In the genomic region with DNA sequence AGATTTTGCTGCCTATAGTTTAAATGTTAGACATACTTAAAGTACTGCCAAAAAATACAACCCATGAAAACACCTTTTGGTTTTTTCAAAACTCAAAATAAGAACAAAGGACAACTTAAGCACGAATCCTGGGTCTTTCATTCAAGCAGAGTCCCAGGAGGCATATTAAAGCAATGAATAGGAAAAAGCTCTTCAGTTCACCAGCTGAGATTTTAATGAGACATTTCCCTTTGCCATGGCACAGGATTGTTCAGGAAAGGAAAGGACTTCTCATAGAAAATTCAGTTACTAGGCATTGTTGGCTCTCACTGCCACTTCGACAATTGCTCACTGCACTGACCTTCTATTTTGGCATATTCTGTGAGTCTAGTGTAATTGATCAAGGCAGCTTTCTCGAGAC, we compare ENCODE assay signal across 24 cellular contexts.
DNase-seq lines count a peak whose midpoint lies in the region; ATAC-seq and TF ChIP-seq lines count a peak whose summit lies in the region.
"Had no signal": no experiment of that assay in that cellular context is flagged by ENCODE, and none has a peak within 500 bp of the region (broad histone marks: within the 10 kb centered on the region; RNA-seq: fewer than 3 reads in every experiment).

No MANE protein-coding gene starts in this region.

- H3K36me3 ChIP-seq in iPS-15b (ENCODE audit: control insufficient read depth, insufficient read depth, low read length) = no peaks in the 10 kb centered on the region
- no peaks in the 10 kb centered on the region for H3K36me3 ChIP-seq in upper lobe of right lung
- no peaks in the 10 kb centered on the region for H3K36me3 ChIP-seq in SJCRH30
- H3K36me3 ChIP-seq: adrenal gland, cardiac muscle cell, lower lobe of right lung had no signal

- H3K27me3 ChIP-seq in iPS-15b (ENCODE audit: control insufficient read depth, insufficient read depth, low read length) (no peaks in the 10 kb centered on the region), upper lobe of right lung (no peaks in the 10 kb centered on the region), SJCRH30 (no peaks in the 10 kb centered on the region; the same call in 1 of the 2 replicates)
- H3K27me3 ChIP-seq: adrenal gland, cardiac muscle cell, dorsolateral prefrontal cortex had no signal

- DNase-seq in DMS153 treated with DMSO at 0.1 percent for 48 hours (lab: John Stamatoyannopoulos, UW; ENCODE audit: unreplicated experiment) = peak; percentile 82
- DNase-seq in NCI-H1436 (lab: John Stamatoyannopoulos, UW) = peak; percentile 87
- DNase-seq in NCI-H748 (lab: John Stamatoyannopoulos, UW; ENCODE audit: unreplicated experiment) = peak; percentile 83
- DNase-seq in AG08396 (ENCODE audit: low spot score) = no peak
- DNase-seq in stimulated activated CD4-positive, alpha-beta T cell treated with anti-CD3 and anti-CD28 coated beads, Interleukin-2, amount 100 ng/mL, for 48 hours = no peak
- DNase-seq in upper lobe of right lung = no peak
- DNase-seq in SJCRH30 = no peak
- DNase-seq: activated effector memory CD4-positive, alpha-beta T cell treated with Interleukin-2 at 50 U/mL for 16 hours; adrenal gland; dorsolateral prefrontal cortex; Karpas-422; lower lobe of right lung; naive B cell; NCI-H1048; NCI-H774; SK-N-SH; T-helper 9 cell had no signal

- H3K9ac ChIP-seq in iPS-15b (ENCODE audit: low read depth, low read length) = no peak overlapping the region
- H3K9ac ChIP-seq: parathyroid adenoma, SK-N-SH had no signal

- H3K27ac ChIP-seq in upper lobe of right lung = no peak overlapping the region
- H3K27ac ChIP-seq in SJCRH30 = no peak overlapping the region
- H3K27ac ChIP-seq: adrenal gland, cardiac muscle cell, dorsolateral prefrontal cortex, lower lobe of right lung, parathyroid adenoma had no signal

- peaks cover 48% of the 10 kb centered on the region for H3K4me1 ChIP-seq in iPS-15b (ENCODE audit: control insufficient read depth, insufficient read depth, low read length)
- H3K4me1 ChIP-seq in upper lobe of right lung = no peaks in the 10 kb centered on the region
- no peaks in the 10 kb centered on the region for H3K4me1 ChIP-seq in SJCRH30
- H3K4me1 ChIP-seq: lower lobe of right lung, parathyroid adenoma had no signal

- intact Hi-C loops in upper lobe of right lung (cut with DNase I) = no loop called here

- ATAC-seq in upper lobe of right lung = no peak
- ATAC-seq: activated CD4-positive, CD25-positive, alpha-beta regulatory T cell treated with anti-CD3 and anti-CD28 coated beads, Interleukin-2, amount 50 U/mL, for 24 hours; esophagus mucosa; HCT116; lower lobe of right lung; Panc1 had no signal

- H3K4me3 ChIP-seq in iPS-15b (ENCODE audit: low read depth, low read length) (peak overlapping the region; percentile 28), upper lobe of right lung (no peak overlapping the region), SJCRH30 (no peak overlapping the region)
- H3K4me3 ChIP-seq: adrenal gland, cardiac muscle cell, lower lobe of right lung had no signal

- H3K9me3 ChIP-seq in iPS-15b (ENCODE audit: control insufficient read depth, insufficient read depth, low read length) (no peaks in the 10 kb centered on the region), upper lobe of right lung (no peaks in the 10 kb centered on the region), SJCRH30 (replicated peaks) (no peaks in the 10 kb centered on the region)
- H3K9me3 ChIP-seq: adrenal gland, lower lobe of right lung, SK-N-SH had no signal

- TF ChIP-seq CTCF in upper lobe of right lung (IDR thresholded peaks at IDR 0.05) = no peak

Comparison
In these comparisons a context has a peak if more than half of its experiments do, and no peak if none do; other contexts are left out.
1. DNase-seq: peak in DMS153 treated with DMSO at 0.1 percent for 48 hours (single experiment), NCI-H1436 (single experiment) and NCI-H748 (single experiment); none in AG08396 (single experiment), stimulated activated CD4-positive, alpha-beta T cell treated with anti-CD3 and anti-CD28 coated beads, Interleukin-2, amount 100 ng/mL, for 48 hours (0 of 2), upper lobe of right lung (single experiment) and SJCRH30 (0 of 2).